Comparison of ENCODE assay signal across 8 cellular contexts in genomic region chr12:51827925-51828818, GRCh38.
DNase-seq lines count a peak whose midpoint lies in the region; TF ChIP-seq lines count a peak whose summit lies in the region.

No MANE protein-coding gene starts in this region.

- H3K9ac ChIP-seq in HUES48 (ENCODE audit: low read depth, low read length) = no peak overlapping the region

- peaks cover 41% of the 10 kb centered on the region for H3K4me1 ChIP-seq in HUES48 (ENCODE audit: control insufficient read depth, insufficient read depth, low read length)

- DNase-seq in UCSD-AML1 (lab: John Stamatoyannopoulos, UW; ENCODE audit: unreplicated experiment) (peak; percentile 71), fibroblast of pulmonary artery (ENCODE audit: low read depth) (peak; percentile 64), SHP77 treated with DMSO at 0.1 percent for 48 hours (lab: John Stamatoyannopoulos, UW) (no peak), inferior parietal cortex (ENCODE audit: extremely low spot score) (no peak), NCI-H2081 treated with DMSO at 0.1 percent for 48 hours (lab: John Stamatoyannopoulos, UW) (no peak)
- DNase-seq in stimulated activated CD4-positive, alpha-beta T cell treated with anti-CD3 and anti-CD28 coated beads, Interleukin-4, amount 100 ng/mL, for 24 hours = peak; percentile 75
- DNase-seq in effector CD8-positive, alpha-beta T cell (lab: John Stamatoyannopoulos, UW) = no peak

- H3K9me3 ChIP-seq in HUES48 (ENCODE audit: control insufficient read depth, insufficient read depth, low read length) = no peaks in the 10 kb centered on the region

- H3K27ac ChIP-seq in HUES48 (ENCODE audit: low read depth, low read length) = peak overlapping the region; percentile 81

- H3K27me3 ChIP-seq in HUES48 (ENCODE audit: control insufficient read depth, insufficient read depth, low read length) = no peaks in the 10 kb centered on the region

- no peaks in the 10 kb centered on the region for H3K36me3 ChIP-seq in HUES48 (ENCODE audit: control insufficient read depth, insufficient read depth, low read length)

- H3K4me3 ChIP-seq in HUES48 (ENCODE audit: low read depth, low read length) (no peak overlapping the region), fibroblast of pulmonary artery (replicated peaks; ENCODE audit: low read depth, low read length) (no peak overlapping the region)

- TF ChIP-seq CTCF in fibroblast of pulmonary artery (IDR thresholded peaks at IDR 0.05; ENCODE audit: low read length, missing control alignments) = no peak

Comparison
In these comparisons a context has a peak if more than half of its experiments do, and no peak if none do; other contexts are left out.
1. DNase-seq: peak in UCSD-AML1 (single experiment), fibroblast of pulmonary artery (single experiment) and stimulated activated CD4-positive, alpha-beta T cell treated with anti-CD3 and anti-CD28 coated beads, Interleukin-4, amount 100 ng/mL, for 24 hours (single experiment); none in SHP77 treated with DMSO at 0.1 percent for 48 hours (single experiment), effector CD8-positive, alpha-beta T cell (single experiment), inferior parietal cortex (single experiment) and NCI-H2081 treated with DMSO at 0.1 percent for 48 hours (single experiment).